ENCODE assay signal across 16 cellular contexts in genomic region chr9:81989700-81990099, GRCh38.
DNase-seq lines count a peak whose midpoint lies in the region; ATAC-seq and TF ChIP-seq lines count a peak whose summit lies in the region.
"Had no signal": no experiment of that assay in that cellular context is flagged by ENCODE, and none has a peak within 500 bp of the region (broad histone marks: within the 10 kb centered on the region; RNA-seq: fewer than 3 reads in every experiment).

No MANE protein-coding gene starts in this region.

- no peak overlapping the region for H3K9ac ChIP-seq in OCI-LY3 (ENCODE audit: low read length)
- H3K9ac ChIP-seq: GM23248 had no signal

- H3K4me2 ChIP-seq in OCI-LY3 (ENCODE audit: low read length) = 0 out of 2 replicates have a peak overlapping the region, but pooled peaks have one; percentile 14

- H3K27ac ChIP-seq in OCI-LY3 (ENCODE audit: low read length) = no peak overlapping the region
- H3K27ac ChIP-seq: GM23248 had no signal

- no peaks in the 10 kb centered on the region for H4K20me1 ChIP-seq in OCI-LY3 (ENCODE audit: insufficient read depth, low read length)

- no peak for TF ChIP-seq POLR2A in GM18505 (IDR thresholded peaks at IDR 0.05; ENCODE audit: borderline replicate concordance, extremely low read depth, insufficient read depth, insufficient read length)

- no peak for DNase-seq in stimulated activated naive B cell treated with anti-CD40 and anti-IgM and Interleukin-4, amounts not matched to agents 10 μg/mL and 1 μg/mL and 100 μg/mL, for 72 hours
- DNase-seq: C1 segment of cervical spinal cord; Calu3; CD4-positive, alpha-beta memory T cell; COR-L47; EL; GDM1; GM23248; H7; HCEC 1CT had no signal

- H3K36me3 Mint-ChIP-seq in stimulated activated naive B cell treated with anti-CD40 and anti-IgM and Interleukin-4, amounts not matched to agents 10 μg/mL and 1 μg/mL and 100 μg/mL, for 72 hours = no peaks in the 10 kb centered on the region
- H3K36me3 Mint-ChIP-seq: CD4-positive, alpha-beta memory T cell had no signal

- H3K4me3 ChIP-seq in OCI-LY3 (ENCODE audit: low read length) = no peak overlapping the region
- H3K4me3 ChIP-seq: GM12878, GM23248 had no signal

- no peaks in the 10 kb centered on the region for H3K9me3 ChIP-seq in OCI-LY3 (ENCODE audit: insufficient read depth, low read length)

- peaks cover 3% of the 10 kb centered on the region; the same call in 1 of the 2 replicates for H3K4me1 ChIP-seq in OCI-LY3 (ENCODE audit: low read length)

- no peaks in the 10 kb centered on the region for H3K79me2 ChIP-seq in OCI-LY3 (ENCODE audit: low read length)

- H3K4me3 Mint-ChIP-seq in stimulated activated naive B cell treated with anti-CD40 and anti-IgM and Interleukin-4, amounts not matched to agents 10 μg/mL and 1 μg/mL and 100 μg/mL, for 72 hours = no peak overlapping the region
- H3K4me3 Mint-ChIP-seq: CD4-positive, alpha-beta memory T cell had no signal

- H3K27ac Mint-ChIP-seq in stimulated activated naive B cell treated with anti-CD40 and anti-IgM and Interleukin-4, amounts not matched to agents 10 μg/mL and 1 μg/mL and 100 μg/mL, for 72 hours = no peak overlapping the region
- H3K27ac Mint-ChIP-seq: CD4-positive, alpha-beta memory T cell had no signal

- ATAC-seq in GM19351 (IDR thresholded peaks at IDR 0.05; ENCODE audit: unreplicated experiment) = peak; percentile 75
- peak; percentile 70 to 72 for ATAC-seq in stimulated activated naive B cell treated with anti-CD40 and anti-IgM and Interleukin-4, amounts not matched to agents 10 μg/mL and 1 μg/mL and 100 μg/mL, for 72 hours (replicated peaks)
- no peak for ATAC-seq in HG03571 (IDR thresholded peaks at IDR 0.05; ENCODE audit: unreplicated experiment)
- no peak for ATAC-seq in GM19324 (IDR thresholded peaks at IDR 0.05; ENCODE audit: low FRiP score, unreplicated experiment)
- no peak for ATAC-seq in GM18505 (IDR thresholded peaks at IDR 0.05; ENCODE audit: unreplicated experiment)
- ATAC-seq: GM12878 had no signal

- H3K27me3 Mint-ChIP-seq in stimulated activated naive B cell treated with anti-CD40 and anti-IgM and Interleukin-4, amounts not matched to agents 10 μg/mL and 1 μg/mL and 100 μg/mL, for 72 hours = peaks cover 14 to 28% of the 10 kb centered on the region in 2 donors
- H3K27me3 Mint-ChIP-seq: CD4-positive, alpha-beta memory T cell had no signal

- peaks cover 4 to 5% of the 10 kb centered on the region in 2 donors for H3K9me3 Mint-ChIP-seq in stimulated activated naive B cell treated with anti-CD40 and anti-IgM and Interleukin-4, amounts not matched to agents 10 μg/mL and 1 μg/mL and 100 μg/mL, for 72 hours

- H3K36me3 ChIP-seq in OCI-LY3 (replicated peaks; ENCODE audit: low read depth, low read length) = no peaks in the 10 kb centered on the region

- H2AFZ ChIP-seq in OCI-LY3 (ENCODE audit: low read depth, low read length) = no peak overlapping the region
- H2AFZ ChIP-seq: GM23248 had no signal

- no peak for TF ChIP-seq CTCF in OCI-LY3 (IDR thresholded peaks at IDR 0.05; ENCODE audit: low read depth, low read length)

- H3K4me1 Mint-ChIP-seq in stimulated activated naive B cell treated with anti-CD40 and anti-IgM and Interleukin-4, amounts not matched to agents 10 μg/mL and 1 μg/mL and 100 μg/mL, for 72 hours = no peaks in the 10 kb centered on the region
- H3K4me1 Mint-ChIP-seq: CD4-positive, alpha-beta memory T cell had no signal

- H3K27me3 ChIP-seq in OCI-LY3 (ENCODE audit: low read depth, low read length) = no peaks in the 10 kb centered on the region

Comparison
In these comparisons a context has a peak if more than half of its experiments do, and no peak if none do; other contexts are left out.
1. ATAC-seq: peak in GM19351 (single experiment) and stimulated activated naive B cell treated with anti-CD40 and anti-IgM and Interleukin-4, amounts not matched to agents 10 μg/mL and 1 μg/mL and 100 μg/mL, for 72 hours (2 of 2); none in HG03571 (single experiment), GM19324 (single experiment) and GM18505 (single experiment).